22 cellular contexts compared by ENCODE assay signal in the genomic region with DNA sequence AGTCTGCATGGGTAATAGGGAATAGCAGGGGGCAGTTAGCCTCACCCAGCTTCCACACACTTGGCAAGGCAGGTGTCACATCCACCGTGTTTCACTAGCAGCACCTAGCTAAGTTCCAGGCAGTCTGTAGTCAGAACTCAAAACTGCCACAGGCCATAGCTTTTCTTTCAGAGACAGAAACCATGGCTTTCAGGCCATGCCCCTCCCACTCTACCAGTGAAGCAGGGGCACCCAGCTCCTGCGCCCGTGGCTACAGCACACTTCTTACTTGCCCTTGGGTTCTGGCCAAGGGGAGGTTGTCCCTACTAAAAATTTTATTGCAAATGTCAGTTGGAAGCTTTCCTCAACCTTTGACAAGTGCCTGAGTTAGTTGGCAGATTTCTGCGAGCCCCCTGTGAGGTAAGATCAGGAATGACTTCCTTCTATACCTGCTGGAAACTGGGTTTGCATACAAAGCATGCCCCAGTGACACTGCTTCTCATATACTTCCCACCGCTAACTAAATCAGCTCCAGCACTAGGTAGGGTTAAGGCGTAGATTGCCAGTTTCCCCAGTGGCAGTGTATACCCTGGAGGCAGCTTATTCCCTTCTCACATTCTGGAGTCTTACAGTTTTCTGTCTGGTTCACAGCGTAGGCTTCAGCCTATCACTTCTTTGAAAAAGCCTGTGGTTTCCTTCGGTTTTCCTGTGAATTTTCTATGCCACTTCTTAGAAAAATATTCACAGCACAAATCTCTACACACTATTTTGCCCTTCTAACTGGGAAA.
"Had no signal": no experiment of that assay in that cellular context is flagged by ENCODE, and none has a peak within 500 bp of the region (broad histone marks: within the 10 kb centered on the region; RNA-seq: fewer than 3 reads in every experiment).

No MANE protein-coding gene starts in this region.

- H3K9me3 ChIP-seq: gastrocnemius medialis, right lobe of liver, thoracic aorta, upper lobe of left lung had no signal

- H3K4me1 Mint-ChIP-seq: activated naive CD4-positive, alpha-beta T cell treated with anti-CD3 and anti-CD28 coated beads, Interleukin-2, amount 10 ng/mL, durations not matched to agents 7 days and 5 days; activated naive CD8-positive, alpha-beta T cell treated with anti-CD3 and anti-CD28 coated beads, Interleukin-2, amount 50 U/mL, for 24 hours had no signal

- H3K27ac ChIP-seq: brain microvascular endothelial cell, gastrocnemius medialis, left ventricle myocardium inferior, neural progenitor cell, right lobe of liver, thoracic aorta, upper lobe of left lung had no signal

- H3K4me2 ChIP-seq: neural progenitor cell had no signal

- H3K36me3 Mint-ChIP-seq: activated naive CD4-positive, alpha-beta T cell treated with anti-CD3 and anti-CD28 coated beads, Interleukin-2, amount 10 ng/mL, durations not matched to agents 7 days and 5 days; neural progenitor cell had no signal

- H3K27ac Mint-ChIP-seq: activated naive CD4-positive, alpha-beta T cell treated with anti-CD3 and anti-CD28 coated beads, Interleukin-2, amount 10 ng/mL, durations not matched to agents 7 days and 5 days; activated naive CD8-positive, alpha-beta T cell treated with anti-CD3 and anti-CD28 coated beads, Interleukin-2, amount 50 U/mL, for 24 hours; neural progenitor cell had no signal

- H3K4me3 ChIP-seq: gastrocnemius medialis, left ventricle myocardium inferior, neural progenitor cell, right lobe of liver, thoracic aorta, upper lobe of left lung had no signal

- H3K4me3 Mint-ChIP-seq: activated naive CD4-positive, alpha-beta T cell treated with anti-CD3 and anti-CD28 coated beads, Interleukin-2, amount 10 ng/mL, durations not matched to agents 7 days and 5 days; activated naive CD8-positive, alpha-beta T cell treated with anti-CD3 and anti-CD28 coated beads, Interleukin-2, amount 50 U/mL, for 24 hours; neural progenitor cell had no signal

- DNase-seq: activated CD4-positive, alpha-beta T cell treated with anti-CD3 and anti-CD28 coated beads for 48 hours; activated CD4-positive, CD25-positive, alpha-beta regulatory T cell; activated CD8-positive, alpha-beta memory T cell treated with anti-CD3 and anti-CD28 coated beads, Interleukin-2, amount 50 U/mL, for 4 hours; activated effector memory CD4-positive, alpha-beta T cell treated with Interleukin-2 at 50 U/mL for 16 hours; activated naive CD4-positive, alpha-beta T cell treated with anti-CD3 and anti-CD28 coated beads, Interleukin-2, amount 10 ng/mL, durations not matched to agents 7 days and 5 days; activated naive CD8-positive, alpha-beta T cell treated with anti-CD3 and anti-CD28 coated beads, Interleukin-2, amount 50 U/mL, for 24 hours; activated T-cell treated with anti-CD3 and anti-CD28 coated beads, Interleukin-2, amount 50 U/mL, for 48 hours; anterior cingulate cortex; brain microvascular endothelial cell; central memory CD4-positive, alpha-beta T cell; cortex of kidney; gastrocnemius medialis; head of caudate nucleus; kidney glomerular epithelial cell; left ventricle myocardium inferior; mammary epithelial cell; right lobe of liver; small intestine; stimulated activated CD4-positive, alpha-beta T cell treated with anti-CD3 and anti-CD28 coated beads, Interleukin-4, amount 100 ng/mL, for 1 hour; upper lobe of left lung had no signal

- ATAC-seq: activated naive CD8-positive, alpha-beta T cell treated with anti-CD3 and anti-CD28 coated beads, Interleukin-2, amount 50 U/mL, for 24 hours; gastrocnemius medialis; right lobe of liver had no signal

- H3K27me3 ChIP-seq: brain microvascular endothelial cell, gastrocnemius medialis, neural progenitor cell, right lobe of liver, upper lobe of left lung had no signal

- H2AFZ ChIP-seq: neural progenitor cell had no signal

- H3K4me1 ChIP-seq: gastrocnemius medialis, left ventricle myocardium inferior, neural progenitor cell, right lobe of liver, upper lobe of left lung had no signal

- H3K36me3 ChIP-seq: brain microvascular endothelial cell, gastrocnemius medialis, left ventricle myocardium inferior, neural progenitor cell, right lobe of liver, thoracic aorta, upper lobe of left lung had no signal

- H3K27me3 Mint-ChIP-seq: activated naive CD4-positive, alpha-beta T cell treated with anti-CD3 and anti-CD28 coated beads, Interleukin-2, amount 10 ng/mL, durations not matched to agents 7 days and 5 days; activated naive CD8-positive, alpha-beta T cell treated with anti-CD3 and anti-CD28 coated beads, Interleukin-2, amount 50 U/mL, for 24 hours had no signal

- H3K9ac ChIP-seq: neural progenitor cell had no signal
